ENCODE assay signal across 27 cellular contexts in the genomic region with DNA sequence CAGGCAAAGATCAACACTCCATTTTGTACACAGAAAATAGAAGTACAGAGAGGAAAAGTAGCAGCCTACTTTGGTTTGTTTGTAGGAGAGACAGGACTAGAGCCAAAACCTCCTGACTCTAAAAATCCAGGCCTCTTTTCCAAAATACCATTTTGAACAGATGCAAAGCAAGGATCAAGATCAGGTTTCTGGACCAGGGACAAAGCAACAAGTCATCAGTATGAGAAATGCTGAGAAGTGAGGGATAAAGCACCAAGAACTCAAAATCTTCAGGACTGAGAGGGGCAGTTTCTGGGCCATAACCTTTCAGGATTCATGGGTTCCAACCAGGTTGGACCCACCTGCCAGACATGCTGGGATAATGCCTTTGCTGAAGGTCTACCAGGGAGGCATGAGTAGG. TPM values are rescaled to one million over a fixed set of nuclear protein-coding genes. Genes with fewer than 3 reads are reported as not detected.
"Had no signal": no experiment of that assay in that cellular context is flagged by ENCODE, and none has a peak within 500 bp of the region (broad histone marks: within the 10 kb centered on the region; RNA-seq: fewer than 3 reads in every experiment).

No MANE protein-coding gene starts in this region.

- H3K4me1 Mint-ChIP-seq: activated naive CD8-positive, alpha-beta T cell treated with anti-CD3 and anti-CD28 coated beads, Interleukin-2, amount 10 ng/mL, durations not matched to agents 7 days and 5 days; immature natural killer cell had no signal

- H3K9me3 Mint-ChIP-seq: activated CD4-positive, alpha-beta memory T cell treated with anti-CD3 and anti-CD28 coated beads for 36 hours; activated naive CD4-positive, alpha-beta T cell treated with anti-CD3 and anti-CD28 coated beads for 36 hours; activated naive CD8-positive, alpha-beta T cell treated with anti-CD3 and anti-CD28 coated beads, Interleukin-2, amount 10 ng/mL, durations not matched to agents 7 days and 5 days; dendritic cell treated with granulocyte-macrophage colony-stimulating factor and Interleukin-4, amounts not matched to agents 40 ng/mL and 50 ng/mL, for 4 days; immature natural killer cell; T-helper 1 cell treated with Interleukin-12 subunit alpha and Interleukin-12 subunit beta and Interleukin-4 antibody, amounts not matched to agents 30 μg/mL and 1 μg/mL, for 36 hours had no signal

- H3K36me3 Mint-ChIP-seq: activated CD4-positive, alpha-beta memory T cell treated with anti-CD3 and anti-CD28 coated beads for 36 hours; activated naive CD8-positive, alpha-beta T cell treated with anti-CD3 and anti-CD28 coated beads, Interleukin-2, amount 10 ng/mL, durations not matched to agents 7 days and 5 days; immature natural killer cell; neural progenitor cell had no signal

- H3K4me3 ChIP-seq: cardiac muscle cell, left ventricle myocardium inferior, neural progenitor cell, tibial artery had no signal

- ATAC-seq: activated T-cell treated with anti-CD3 and anti-CD28 coated beads, Interleukin-2, amount 50 U/mL, for 72 hours; foreskin keratinocyte; stimulated activated naive CD8-positive, alpha-beta T cell treated with anti-CD3 and anti-CD28 coated beads, Interleukin-15, Interleukin-2, amounts not matched to agents 100 U/mL and 50 U/mL, for 24 hours had no signal

- DNase-seq: activated CD4-positive, alpha-beta memory T cell treated with anti-CD3 and anti-CD28 coated beads for 36 hours; activated CD4-positive, alpha-beta T cell treated with anti-CD3 and anti-CD28 coated beads for 4 hours; activated CD4-positive, CD25-positive, alpha-beta regulatory T cell; activated effector memory CD4-positive, alpha-beta T cell treated with Interleukin-2 at 50 U/mL for 16 hours; activated naive CD4-positive, alpha-beta T cell treated with anti-CD3 and anti-CD28 coated beads for 36 hours; activated naive CD8-positive, alpha-beta T cell treated with anti-CD3 and anti-CD28 coated beads, Interleukin-2, amount 10 ng/mL, durations not matched to agents 7 days and 5 days; activated T-cell treated with anti-CD3 and anti-CD28 coated beads, Interleukin-2, amount 50 U/mL, for 72 hours; amniotic stem cell; effector CD4-positive, alpha-beta T cell; foreskin keratinocyte; immature natural killer cell; left ventricle myocardium inferior; midbrain; retina; stimulated activated CD4-positive, alpha-beta T cell treated with anti-CD3 and anti-CD28 coated beads, Interleukin-4, amount 100 ng/mL, for 24 hours; stimulated activated naive CD8-positive, alpha-beta T cell treated with anti-CD3 and anti-CD28 coated beads, Interleukin-15, Interleukin-2, amounts not matched to agents 100 U/mL and 50 U/mL, for 24 hours; tibial artery had no signal

- H3K4me3 Mint-ChIP-seq: activated CD4-positive, alpha-beta memory T cell treated with anti-CD3 and anti-CD28 coated beads for 36 hours; activated naive CD4-positive, alpha-beta T cell treated with anti-CD3 and anti-CD28 coated beads for 36 hours; activated naive CD8-positive, alpha-beta T cell treated with anti-CD3 and anti-CD28 coated beads, Interleukin-2, amount 10 ng/mL, durations not matched to agents 7 days and 5 days; activated T-cell treated with anti-CD3 and anti-CD28 coated beads, Interleukin-2, amount 50 U/mL, for 72 hours; dendritic cell treated with granulocyte-macrophage colony-stimulating factor and Interleukin-4, amounts not matched to agents 40 ng/mL and 50 ng/mL, for 4 days; immature natural killer cell; neural progenitor cell; T-helper 1 cell treated with Interleukin-12 subunit alpha and Interleukin-12 subunit beta and Interleukin-4 antibody, amounts not matched to agents 30 μg/mL and 1 μg/mL, for 36 hours had no signal

- H3K27ac Mint-ChIP-seq: activated CD4-positive, alpha-beta memory T cell treated with anti-CD3 and anti-CD28 coated beads for 36 hours; activated naive CD4-positive, alpha-beta T cell treated with anti-CD3 and anti-CD28 coated beads for 36 hours; activated naive CD8-positive, alpha-beta T cell treated with anti-CD3 and anti-CD28 coated beads, Interleukin-2, amount 10 ng/mL, durations not matched to agents 7 days and 5 days; activated T-cell treated with anti-CD3 and anti-CD28 coated beads, Interleukin-2, amount 50 U/mL, for 72 hours; dendritic cell treated with granulocyte-macrophage colony-stimulating factor and Interleukin-4, amounts not matched to agents 40 ng/mL and 50 ng/mL, for 4 days; immature natural killer cell; neural progenitor cell; T-helper 1 cell treated with Interleukin-12 subunit alpha and Interleukin-12 subunit beta and Interleukin-4 antibody, amounts not matched to agents 30 μg/mL and 1 μg/mL, for 36 hours had no signal

- H3K27me3 Mint-ChIP-seq: activated CD4-positive, alpha-beta memory T cell treated with anti-CD3 and anti-CD28 coated beads for 36 hours; dendritic cell treated with granulocyte-macrophage colony-stimulating factor and Interleukin-4, amounts not matched to agents 40 ng/mL and 50 ng/mL, for 4 days had no signal

RNA-seq across cellular contexts. Expression of a gene that starts 44.9 kb away (rescaled TPM):
- total RNA-seq: activated CD4-positive, alpha-beta memory T cell treated with anti-CD3 and anti-CD28 coated beads for 36 hours; activated naive CD4-positive, alpha-beta T cell treated with anti-CD3 and anti-CD28 coated beads for 36 hours; activated naive CD8-positive, alpha-beta T cell treated with anti-CD3 and anti-CD28 coated beads, Interleukin-2, amount 10 ng/mL, durations not matched to agents 7 days and 5 days; activated T-cell treated with anti-CD3 and anti-CD28 coated beads, Interleukin-2, amount 50 U/mL, for 72 hours; epithelial cell of proximal tubule; foreskin keratinocyte; kidney epithelial cell; lung microvascular endothelial cell; osteoblast; posterior vena cava; ureter had no signal
